8 cellular contexts compared by ENCODE assay signal in the genomic region with DNA sequence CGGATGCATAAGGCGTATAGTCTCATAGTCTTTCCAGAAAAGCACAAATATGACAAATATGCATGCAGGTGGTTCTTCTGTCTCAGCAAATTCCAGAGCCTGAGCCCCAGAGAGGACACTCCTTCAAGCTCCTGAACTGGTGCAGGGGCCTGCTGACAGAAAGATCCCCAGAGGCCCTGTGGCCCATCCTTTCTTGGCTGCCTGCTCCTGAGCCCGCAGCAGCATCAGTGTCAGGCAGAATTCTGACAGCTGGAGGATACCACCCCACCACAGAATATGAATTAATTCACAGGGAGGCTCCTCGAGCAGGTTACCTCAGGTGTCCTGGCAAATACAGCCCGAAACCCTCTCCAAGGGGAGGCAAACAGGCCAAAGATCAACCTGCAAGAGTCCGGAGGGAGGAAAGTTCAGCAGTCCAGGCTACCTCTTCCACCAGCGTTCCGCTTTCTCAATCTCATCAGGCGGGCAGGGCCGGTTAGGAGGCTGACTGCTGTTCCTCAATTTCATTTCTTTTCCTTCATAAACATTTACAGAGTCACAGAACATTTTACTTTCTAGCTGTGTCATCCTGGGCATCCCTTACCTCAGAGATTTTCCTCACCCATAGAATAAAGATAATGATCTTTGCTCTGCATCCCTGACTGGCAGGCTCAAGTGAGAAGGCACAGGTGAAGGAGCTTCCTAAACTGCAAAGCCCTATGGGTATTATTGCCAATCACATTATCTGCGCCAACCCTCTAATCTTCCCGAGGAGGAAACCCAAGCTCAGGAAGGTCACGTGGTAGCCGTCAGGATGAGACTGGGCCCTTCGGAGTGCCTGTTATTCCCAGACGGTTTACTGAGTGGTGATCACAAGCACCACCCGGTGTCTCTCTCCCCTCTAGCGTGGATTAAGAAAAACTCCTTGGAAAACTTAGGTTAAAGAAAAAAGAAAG. TPM values are rescaled to one million over a fixed set of nuclear protein-coding genes. Genes with fewer than 3 reads are reported as not detected.
A peak's percentile ranks its signal among the peaks of the same experiment; 100 is the strongest.
DNase-seq lines count a peak whose midpoint lies in the region; ATAC-seq and TF ChIP-seq lines count a peak whose summit lies in the region.

No MANE protein-coding gene starts in this region.

- intact Hi-C loops in CD8-positive, alpha-beta T cell (cut with DNase I, micrococcal nuclease): loop anchor here (5.0 to 10.0 kb wide), 3 partner anchors 266 to 1802 kb away; a partner anchor contains a TSS
- intact Hi-C loops in transverse colon (cut with DNase I; ENCODE audit: low total_unique reads): no loop called here

- peaks cover 2% of the 10 kb centered on the region for H3K36me3 ChIP-seq in CD8-positive, alpha-beta T cell (ENCODE audit: insufficient read depth, low read length)
- peaks cover 8% of the 10 kb centered on the region for H3K36me3 ChIP-seq in brain microvascular endothelial cell (replicated peaks)
- H3K36me3 ChIP-seq in liver (ENCODE audit: control insufficient read depth in 4 of 4, insufficient read depth in 3 of 4, low read depth in 1 of 4, low read length in 3 of 4): peaks cover 0 to 8% (median 7%) of the 10 kb centered on the region in 4 donors
- H3K36me3 ChIP-seq in transverse colon: peaks cover 0 to 5% (median under 1%) of the 10 kb centered on the region in 4 donors

- POLR2A ChIA-PET in CD8-positive, alpha-beta T cell (lab: Charles Lee): no interaction called here

- no peak for DNase-seq in CD8-positive, alpha-beta T cell
- peak; percentile 75 for DNase-seq in LNCaP clone FGC (ENCODE audit: low read depth)
- peak; percentile 48 for DNase-seq in brain microvascular endothelial cell
- DNase-seq in transverse colon: no peak
- no peak for DNase-seq in SHP77 treated with DMSO at 0.1 percent for 48 hours (lab: John Stamatoyannopoulos, UW)

- CTCF ChIA-PET in CD8-positive, alpha-beta T cell (lab: Charles Lee): interaction anchor here (0.9 to 6.9 kb wide), 2 partner anchors 14 to 18 kb away, joined by 3 to 68 read pairs; no protein-coding TSS in a partner anchor

- no peaks in the 10 kb centered on the region for H3K9me3 ChIP-seq in CD8-positive, alpha-beta T cell (ENCODE audit: low read length)
- H3K9me3 ChIP-seq in liver (ENCODE audit: control insufficient read depth in 4 of 4, low read length in 3 of 4): no peaks in the 10 kb centered on the region
- no peaks in the 10 kb centered on the region for H3K9me3 ChIP-seq in transverse colon

- no peak for ATAC-seq in CD8-positive, alpha-beta T cell
- no peak for ATAC-seq in GM18870 (IDR thresholded peaks at IDR 0.05; ENCODE audit: unreplicated experiment)
- ATAC-seq in GM18498 (IDR thresholded peaks at IDR 0.05; ENCODE audit: unreplicated experiment): no peak

- no peaks in the 10 kb centered on the region for H3K27me3 Mint-ChIP-seq in CD8-positive, alpha-beta T cell (ENCODE audit: low read depth)

- peaks cover 19% of the 10 kb centered on the region for H3K4me1 ChIP-seq in CD8-positive, alpha-beta T cell (ENCODE audit: insufficient read depth, low read length)
- H3K4me1 ChIP-seq in liver (ENCODE audit: control insufficient read depth in 4 of 4, insufficient read depth in 4 of 4, low read length in 3 of 4) (peaks cover 3 to 23% (median 17%) of the 10 kb centered on the region in 4 donors), transverse colon (peaks cover 9 to 28% (median 20%) of the 10 kb centered on the region in 4 donors)

- TF ChIP-seq POLR2A in transverse colon (IDR thresholded peaks at IDR 0.05): no peak

- H3K4me3 Mint-ChIP-seq in CD8-positive, alpha-beta T cell: peak overlapping the region; percentile 98

- in situ Hi-C loops in brain microvascular endothelial cell (cut with HindIII; ENCODE audit: low pct_ligation_motif_present, low sequenced_read_pairs) (no loop called here), transverse colon (cut with MboI; ENCODE audit: low pct_ligation_motif_present in 1 of 4, low pct_unique_long_range_greater_than_20kb in 1 of 4, low sequenced_read_pairs in 3 of 4) (loop anchor here in 3 of 4 donors (25.0 kb wide), 2 partner anchors 484 to 809 kb away; a partner anchor contains a TSS)

- no peaks in the 10 kb centered on the region for H3K27me3 ChIP-seq in CD8-positive, alpha-beta T cell (ENCODE audit: insufficient read depth, low read length)
- H3K27me3 ChIP-seq in brain microvascular endothelial cell (replicated peaks) (no peaks in the 10 kb centered on the region), liver (ENCODE audit: control insufficient read depth in 4 of 4, insufficient read depth in 4 of 4, low read length in 3 of 4) (no peaks in the 10 kb centered on the region), transverse colon (no peaks in the 10 kb centered on the region)

- no peak for TF ChIP-seq EP300 in transverse colon (IDR thresholded peaks at IDR 0.05; ENCODE audit: low read depth)

- peaks cover 50% of the 10 kb centered on the region for H3K36me3 Mint-ChIP-seq in CD8-positive, alpha-beta T cell

- no peak for TF ChIP-seq CTCF in CD8-positive, alpha-beta T cell (IDR thresholded peaks at IDR 0.05)
- no peak for TF ChIP-seq CTCF in LNCaP clone FGC (IDR thresholded peaks at IDR 0.05; ENCODE audit: control insufficient read depth, extremely low read depth, insufficient read depth)
- no peak for TF ChIP-seq CTCF in brain microvascular endothelial cell (IDR thresholded peaks at IDR 0.05; ENCODE audit: low read depth, low read length, missing control alignments)
- TF ChIP-seq CTCF in liver (IDR thresholded peaks at IDR 0.05; ENCODE audit: low read depth, low read length, missing input control): no peak
- TF ChIP-seq CTCF in transverse colon (IDR thresholded peaks at IDR 0.05): no peak

- 24% methylated on average over 18 of the region's 18 CpGs for WGBS in liver
- 40% methylated on average over 18 of the region's 18 CpGs; no CpG with 5 or more reads in 1 of the 2 donors for WGBS in transverse colon (ENCODE audit: low coverage in 1 of 2), 2 donors

- H3K27ac ChIP-seq in CD8-positive, alpha-beta T cell (ENCODE audit: low read depth, low read length): peak overlapping the region; percentile 87
- peak overlapping the region; percentile 97 for H3K27ac ChIP-seq in brain microvascular endothelial cell
- H3K27ac ChIP-seq in liver (ENCODE audit: low read depth in 1 of 2, low read length in 2 of 2): peak overlapping the region; percentile 90 to 98
- peak overlapping the region; percentile 91 to 95 (median 95) for H3K27ac ChIP-seq in transverse colon

- peak overlapping the region; percentile 22 for H3K27ac Mint-ChIP-seq in CD8-positive, alpha-beta T cell

- peaks cover 57% of the 10 kb centered on the region for H3K4me1 Mint-ChIP-seq in CD8-positive, alpha-beta T cell (ENCODE audit: low read depth)

- H3K9ac ChIP-seq in liver (ENCODE audit: low read depth in 1 of 2, low read length in 2 of 2): peak overlapping the region; percentile 82 to 86

- H3K9me3 Mint-ChIP-seq in CD8-positive, alpha-beta T cell: no peaks in the 10 kb centered on the region

- no peak for TF ChIP-seq RAD21 in liver (IDR thresholded peaks at IDR 0.05)

- peak overlapping the region; percentile 96 for H3K4me3 ChIP-seq in CD8-positive, alpha-beta T cell (ENCODE audit: low read depth, low read length)
- H3K4me3 ChIP-seq in LNCaP clone FGC (ENCODE audit: low read depth, low read length): peak overlapping the region; percentile 62
- peak overlapping the region; percentile 99 for H3K4me3 ChIP-seq in brain microvascular endothelial cell (ENCODE audit: low read depth, low read length)
- peak overlapping the region; percentile 76 to 98 (median 83) for H3K4me3 ChIP-seq in liver (ENCODE audit: low read depth in 1 of 3, low read length in 3 of 3)
- H3K4me3 ChIP-seq in transverse colon: peak overlapping the region; percentile 62 to 99 (median 74)

TF ChIP-seq in liver, 16 proteins besides CTCF, POLR2A, EP300 and RAD21 (continues in another document):
- TF ChIP-seq, protein P1, sequence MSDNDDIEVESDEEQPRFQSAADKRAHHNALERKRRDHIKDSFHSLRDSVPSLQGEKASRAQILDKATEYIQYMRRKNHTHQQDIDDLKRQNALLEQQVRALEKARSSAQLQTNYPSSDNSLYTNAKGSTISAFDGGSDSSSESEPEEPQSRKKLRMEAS (IDR thresholded peaks at IDR 0.05): no peak
- TF ChIP-seq NR2F2 (IDR thresholded peaks at IDR 0.05) (no peak), SP1 (IDR thresholded peaks at IDR 0.05) (peak; percentile 64), HNF4G (IDR thresholded peaks at IDR 0.05) (peak; percentile 76), HNF4A (conservative IDR thresholded peaks at IDR 0.05) (peak; percentile 92 to 95)
- TF ChIP-seq, protein P2, sequence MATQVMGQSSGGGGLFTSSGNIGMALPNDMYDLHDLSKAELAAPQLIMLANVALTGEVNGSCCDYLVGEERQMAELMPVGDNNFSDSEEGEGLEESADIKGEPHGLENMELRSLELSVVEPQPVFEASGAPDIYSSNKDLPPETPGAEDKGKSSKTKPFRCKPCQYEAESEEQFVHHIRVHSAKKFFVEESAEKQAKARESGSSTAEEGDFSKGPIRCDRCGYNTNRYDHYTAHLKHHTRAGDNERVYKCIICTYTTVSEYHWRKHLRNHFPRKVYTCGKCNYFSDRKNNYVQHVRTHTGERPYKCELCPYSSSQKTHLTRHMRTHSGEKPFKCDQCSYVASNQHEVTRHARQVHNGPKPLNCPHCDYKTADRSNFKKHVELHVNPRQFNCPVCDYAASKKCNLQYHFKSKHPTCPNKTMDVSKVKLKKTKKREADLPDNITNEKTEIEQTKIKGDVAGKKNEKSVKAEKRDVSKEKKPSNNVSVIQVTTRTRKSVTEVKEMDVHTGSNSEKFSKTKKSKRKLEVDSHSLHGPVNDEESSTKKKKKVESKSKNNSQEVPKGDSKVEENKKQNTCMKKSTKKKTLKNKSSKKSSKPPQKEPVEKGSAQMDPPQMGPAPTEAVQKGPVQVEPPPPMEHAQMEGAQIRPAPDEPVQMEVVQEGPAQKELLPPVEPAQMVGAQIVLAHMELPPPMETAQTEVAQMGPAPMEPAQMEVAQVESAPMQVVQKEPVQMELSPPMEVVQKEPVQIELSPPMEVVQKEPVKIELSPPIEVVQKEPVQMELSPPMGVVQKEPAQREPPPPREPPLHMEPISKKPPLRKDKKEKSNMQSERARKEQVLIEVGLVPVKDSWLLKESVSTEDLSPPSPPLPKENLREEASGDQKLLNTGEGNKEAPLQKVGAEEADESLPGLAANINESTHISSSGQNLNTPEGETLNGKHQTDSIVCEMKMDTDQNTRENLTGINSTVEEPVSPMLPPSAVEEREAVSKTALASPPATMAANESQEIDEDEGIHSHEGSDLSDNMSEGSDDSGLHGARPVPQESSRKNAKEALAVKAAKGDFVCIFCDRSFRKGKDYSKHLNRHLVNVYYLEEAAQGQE (IDR thresholded peaks at IDR 0.05): peak; percentile 28

RNA-seq across cellular contexts. Expression of a gene that starts 1.4 kb away (rescaled TPM):
- total RNA-seq in CD8-positive, alpha-beta T cell: 10 to 100 TPM; 33.9 to 37.5 TPM
- total RNA-seq in liver (10 to 100 TPM; 17.5 to 22.0 TPM), transverse colon (10 to 100 TPM; 33.7 to 69.2 (median 38.0) TPM)
- 10 to 100 TPM; 15.9 to 20.3 TPM for polyA plus RNA-seq in liver

Comparison
In these comparisons a context has a peak if more than half of its experiments do, and no peak if none do; other contexts are left out.
1. DNase-seq: peak in LNCaP clone FGC (single experiment) and brain microvascular endothelial cell (single experiment); none in CD8-positive, alpha-beta T cell (0 of 7), transverse colon (single experiment) and SHP77 treated with DMSO at 0.1 percent for 48 hours (single experiment).
2. Peak in every context shown above with its lines, with median percentiles within 50 percentile points of each other: H3K27ac ChIP-seq and H3K4me3 ChIP-seq.